8 cellular contexts compared by ENCODE assay signal in genomic region chr15:40782609-40783227, GRCh38. TPM values are rescaled to one million over a fixed set of nuclear protein-coding genes. Genes with fewer than 3 reads are reported as not detected.
DNase-seq lines count a peak whose midpoint lies in the region; ATAC-seq and TF ChIP-seq lines count a peak whose summit lies in the region.

No MANE protein-coding gene starts in this region.

- H3K9me3 Mint-ChIP-seq in activated CD4-positive, alpha-beta memory T cell treated with anti-CD3 and anti-CD28 coated beads for 36 hours = no peaks in the 10 kb centered on the region
- H3K9me3 Mint-ChIP-seq in endothelial cell (ENCODE audit: unreplicated experiment) = no peaks in the 10 kb centered on the region
- no peaks in the 10 kb centered on the region for H3K9me3 Mint-ChIP-seq in progenitor cell of endocrine pancreas (ENCODE audit: low read depth)

- intact Hi-C loops in activated CD4-positive, alpha-beta memory T cell treated with anti-CD3 and anti-CD28 coated beads for 36 hours (cut with micrococcal nuclease) = loop anchor here (1.0 to 2.0 kb wide), 3 partner anchors 18 to 103 kb away; partner anchors contain the start of gene GCHFR

- TF ChIP-seq CTCF in GM10266 (IDR thresholded peaks at IDR 0.05; ENCODE audit: control insufficient read depth, insufficient read depth, low read depth, missing control alignments) (peak; percentile 95), endothelial cell (IDR thresholded peaks at IDR 0.05; ENCODE audit: unreplicated experiment) (peak; percentile 53), progenitor cell of endocrine pancreas (IDR thresholded peaks at IDR 0.05; ENCODE audit: unreplicated experiment) (peak; percentile 87)

- no peak overlapping the region for H3K4me3 Mint-ChIP-seq in activated CD4-positive, alpha-beta memory T cell treated with anti-CD3 and anti-CD28 coated beads for 36 hours
- H3K4me3 Mint-ChIP-seq in endothelial cell (ENCODE audit: unreplicated experiment) = no peak overlapping the region
- H3K4me3 Mint-ChIP-seq in progenitor cell of endocrine pancreas (ENCODE audit: low read depth) = no peak overlapping the region

- no peak overlapping the region for H3K27ac Mint-ChIP-seq in activated CD4-positive, alpha-beta memory T cell treated with anti-CD3 and anti-CD28 coated beads for 36 hours
- no peak overlapping the region for H3K27ac Mint-ChIP-seq in endothelial cell (ENCODE audit: unreplicated experiment)
- no peak overlapping the region for H3K27ac Mint-ChIP-seq in progenitor cell of endocrine pancreas

- DNase-seq in GM10266 (ENCODE audit: extremely low spot score) (peak; percentile 68), NCI-H460 (ENCODE audit: extremely low read depth, low read depth) (peak; percentile 58), endothelial cell (ENCODE audit: low spot score) (peak; percentile 70), progenitor cell of endocrine pancreas (ENCODE audit: low spot score, unreplicated experiment) (peak; percentile 68)
- DNase-seq in activated CD4-positive, alpha-beta memory T cell treated with anti-CD3 and anti-CD28 coated beads for 36 hours = peak; percentile 87

- ATAC-seq in HG02759 (IDR thresholded peaks at IDR 0.05; ENCODE audit: unreplicated experiment) = peak; percentile 80
- no peak for ATAC-seq in GM18873 (IDR thresholded peaks at IDR 0.05; ENCODE audit: low FRiP score, unreplicated experiment)
- ATAC-seq in HG02981 (IDR thresholded peaks at IDR 0.05; ENCODE audit: unreplicated experiment) = no peak

- H3K27me3 Mint-ChIP-seq in activated CD4-positive, alpha-beta memory T cell treated with anti-CD3 and anti-CD28 coated beads for 36 hours = no peaks in the 10 kb centered on the region
- H3K27me3 Mint-ChIP-seq in endothelial cell (ENCODE audit: unreplicated experiment) (no peaks in the 10 kb centered on the region), progenitor cell of endocrine pancreas (no peaks in the 10 kb centered on the region)

- H3K4me1 Mint-ChIP-seq in activated CD4-positive, alpha-beta memory T cell treated with anti-CD3 and anti-CD28 coated beads for 36 hours (ENCODE audit: low read depth) = peaks cover 22% of the 10 kb centered on the region
- H3K4me1 Mint-ChIP-seq in endothelial cell (ENCODE audit: unreplicated experiment) (peaks cover 6% of the 10 kb centered on the region), progenitor cell of endocrine pancreas (ENCODE audit: low read depth) (peaks cover 20% of the 10 kb centered on the region)

- POLR2A ChIA-PET in activated CD4-positive, alpha-beta memory T cell treated with anti-CD3 and anti-CD28 coated beads for 36 hours (lab: Charles Lee) = interaction anchor here (0.5 to 0.7 kb wide), 2 partner anchors 107 to 110 kb away, joined by 3 read pairs; no protein-coding TSS in a partner anchor

- peaks cover 9% of the 10 kb centered on the region for H3K36me3 Mint-ChIP-seq in activated CD4-positive, alpha-beta memory T cell treated with anti-CD3 and anti-CD28 coated beads for 36 hours
- peaks cover 10% of the 10 kb centered on the region for H3K36me3 Mint-ChIP-seq in endothelial cell (ENCODE audit: low read depth, unreplicated experiment)
- peaks cover 3% of the 10 kb centered on the region for H3K36me3 Mint-ChIP-seq in progenitor cell of endocrine pancreas (ENCODE audit: insufficient read depth)

- CTCF ChIA-PET in activated CD4-positive, alpha-beta memory T cell treated with anti-CD3 and anti-CD28 coated beads for 36 hours (lab: Charles Lee) = interaction anchor here (0.6 to 7.0 kb wide), 43 partner anchors 8 to 262 kb away, joined by 3 to 47 read pairs (median 5); partner anchors contain the start of genes C15orf62, DNAJC17, GCHFR and RAD51

RNA-seq across cellular contexts. Expression of gene C15orf62, which starts 12.9 kb away (rescaled TPM):
- 0.25 and 0.40 TPM in 2 replicates for total RNA-seq in NCI-H460 (2014; rRNA removed; shearing (Covaris generic))
- not detected in 2 replicates for polyA plus RNA-seq in NCI-H460 (2014; cell fraction: nucleus; rRNA removed)
- total RNA-seq in activated CD4-positive, alpha-beta memory T cell treated with anti-CD3 and anti-CD28 coated beads for 36 hours = under 1 TPM; 0.39 to 0.43 TPM
- not detected for total RNA-seq in endothelial cell (ENCODE audit: unreplicated experiment)
- 1.8 and 1.9 TPM in 2 replicates for total RNA-seq in progenitor cell of endocrine pancreas

RNA-seq across cellular contexts. Expression of gene GCHFR, which starts 18.9 kb away (rescaled TPM):
- total RNA-seq in NCI-H460 (2014; rRNA removed; shearing (Covaris generic)) = 7.1 and 8.7 TPM in 2 replicates
- polyA plus RNA-seq in NCI-H460 (2014; cell fraction: nucleus; rRNA removed) = 42.3 and 62.7 TPM in 2 replicates
- 10 to 100 TPM; 36.0 to 40.2 TPM for total RNA-seq in activated CD4-positive, alpha-beta memory T cell treated with anti-CD3 and anti-CD28 coated beads for 36 hours
- 4.6 TPM for total RNA-seq in endothelial cell (ENCODE audit: unreplicated experiment)
- 30.6 and 32.1 TPM in 2 replicates for total RNA-seq in progenitor cell of endocrine pancreas

RNA-seq across cellular contexts. Expression of gene ZFYVE19, which starts 24.2 kb away (rescaled TPM):
- total RNA-seq in NCI-H460 (2014; rRNA removed; shearing (Covaris generic)) = 9.6 and 14.6 TPM in 2 replicates
- 85.6 and 93.3 TPM in 2 replicates for polyA plus RNA-seq in NCI-H460 (2014; cell fraction: nucleus; rRNA removed)
- total RNA-seq in activated CD4-positive, alpha-beta memory T cell treated with anti-CD3 and anti-CD28 coated beads for 36 hours = 10 to 100 TPM; 22.8 to 26.1 TPM
- 31.5 TPM for total RNA-seq in endothelial cell (ENCODE audit: unreplicated experiment)
- total RNA-seq in progenitor cell of endocrine pancreas = 25.2 and 28.1 TPM in 2 replicates

RNA-seq across cellular contexts. Expression of gene DNAJC17, which starts 24.6 kb away (rescaled TPM):
- 27.3 and 27.9 TPM in 2 replicates for total RNA-seq in NCI-H460 (2014; rRNA removed; shearing (Covaris generic))
- polyA plus RNA-seq in NCI-H460 (2014; cell fraction: nucleus; rRNA removed) = 35.5 and 64.0 TPM in 2 replicates
- total RNA-seq in activated CD4-positive, alpha-beta memory T cell treated with anti-CD3 and anti-CD28 coated beads for 36 hours = 10 to 100 TPM; 32.5 to 34.5 TPM
- total RNA-seq in endothelial cell (ENCODE audit: unreplicated experiment) (55.6 TPM), progenitor cell of endocrine pancreas (41.0 and 43.1 TPM in 2 replicates)

RNA-seq across cellular contexts. Expression of gene RMDN3, which starts 27.7 kb away (rescaled TPM):
- total RNA-seq in NCI-H460 (2014; rRNA removed; shearing (Covaris generic)) = 15.2 and 19.7 TPM in 2 replicates
- polyA plus RNA-seq in NCI-H460 (2014; cell fraction: nucleus; rRNA removed) = 30.3 and 44.2 TPM in 2 replicates
- total RNA-seq in activated CD4-positive, alpha-beta memory T cell treated with anti-CD3 and anti-CD28 coated beads for 36 hours = 10 to 100 TPM; 22.6 to 22.7 TPM
- 34.4 TPM for total RNA-seq in endothelial cell (ENCODE audit: unreplicated experiment)
- total RNA-seq in progenitor cell of endocrine pancreas = 23.4 and 25.9 TPM in 2 replicates
